1 cellular context compared by ENCODE assay signal in the genomic region with DNA sequence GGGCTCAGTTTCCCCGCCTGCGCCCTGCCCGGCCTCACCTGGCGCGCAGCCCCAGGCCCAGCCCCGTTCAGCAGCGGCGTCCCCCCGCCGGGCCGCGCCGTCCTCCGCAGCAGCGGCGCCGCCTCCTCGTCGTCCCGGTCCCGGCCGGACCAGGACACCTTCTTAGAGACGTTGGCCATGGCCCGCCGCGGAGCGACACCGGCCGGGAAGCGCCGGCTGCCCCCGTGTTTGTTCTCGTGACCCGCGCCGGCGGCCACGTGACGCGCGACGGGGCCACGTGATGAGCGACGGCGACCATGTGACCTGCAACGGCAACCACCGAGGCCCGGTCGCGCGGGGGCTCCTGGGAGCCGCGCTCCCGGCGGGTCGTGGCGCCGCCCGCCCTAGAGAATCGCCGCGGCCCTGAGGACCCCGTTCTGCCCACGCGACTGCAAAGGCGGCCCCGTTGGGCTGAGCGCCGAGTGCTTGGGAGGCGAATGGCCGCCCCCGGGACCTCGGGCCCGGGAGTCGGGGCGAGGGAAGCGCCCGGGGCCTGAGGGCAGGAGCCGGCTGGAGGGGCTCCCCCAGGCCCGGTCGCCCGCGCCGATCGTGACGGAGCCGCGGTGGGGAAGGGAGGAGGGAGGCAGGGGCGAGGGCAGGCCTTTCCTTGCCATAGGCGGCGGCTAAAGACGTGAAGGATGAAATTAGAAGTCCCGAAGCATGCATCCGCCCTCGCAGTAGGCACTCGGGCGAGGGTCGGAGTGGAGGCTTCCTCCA.
TF ChIP-seq lines count a peak whose summit lies in the region.

CLCN7 (minus strand) TSS at position 233 of the 756 bp plus-strand sequence; CDS start at position 179, 54 bp downstream.

TF ChIP-seq in HepG2, 621 proteins besides CTCF, POLR2A, EP300 and RAD21 (continued from another document and continues in another):
- peak; percentile 80 for TF ChIP-seq E2F5 (CRISPR knock-in tag; conservative IDR thresholded peaks at IDR 0.05)
- TF ChIP-seq HNF1A (IDR thresholded peaks at IDR 0.05; ENCODE audit: low read depth): no peak
- 0 out of 2 replicates have a peak, but pooled peaks have one; percentile 59 for TF ChIP-seq HNF1A (CRISPR knock-in tag; IDR thresholded peaks at IDR 0.05; ENCODE audit: borderline replicate concordance)
- no peak; the same call in 1 of the 2 replicates for TF ChIP-seq ZNF263 (CRISPR knock-in tag; IDR thresholded peaks at IDR 0.05)
- TF ChIP-seq ATAD3A (CRISPR knock-in tag; IDR thresholded peaks at IDR 0.05): no peak
- TF ChIP-seq SALL2 (CRISPR knock-in tag; IDR thresholded peaks at IDR 0.05): peak; percentile 75
- peak; percentile 80; the same call in 1 of the 2 replicates for TF ChIP-seq ZNF790 (CRISPR knock-in tag; IDR thresholded peaks at IDR 0.05; ENCODE audit: borderline replicate concordance)
- TF ChIP-seq XRCC5 (optimal IDR thresholded peaks at IDR 0.05; ENCODE audit: low read length): peak; percentile 21
- no peak for TF ChIP-seq ZBTB20 (CRISPR knock-in tag; IDR thresholded peaks at IDR 0.05; ENCODE audit: borderline replicate concordance, low read depth)
- TF ChIP-seq GLI4 (CRISPR knock-in tag; IDR thresholded peaks at IDR 0.05; ENCODE audit: borderline replicate concordance): peak; percentile 26; the same call in 1 of the 2 replicates
- peak; percentile 23; the same call in 1 of the 2 replicates for TF ChIP-seq SUZ12 (IDR thresholded peaks at IDR 0.05; ENCODE audit: low read depth, low read length)
- TF ChIP-seq, protein P1, sequence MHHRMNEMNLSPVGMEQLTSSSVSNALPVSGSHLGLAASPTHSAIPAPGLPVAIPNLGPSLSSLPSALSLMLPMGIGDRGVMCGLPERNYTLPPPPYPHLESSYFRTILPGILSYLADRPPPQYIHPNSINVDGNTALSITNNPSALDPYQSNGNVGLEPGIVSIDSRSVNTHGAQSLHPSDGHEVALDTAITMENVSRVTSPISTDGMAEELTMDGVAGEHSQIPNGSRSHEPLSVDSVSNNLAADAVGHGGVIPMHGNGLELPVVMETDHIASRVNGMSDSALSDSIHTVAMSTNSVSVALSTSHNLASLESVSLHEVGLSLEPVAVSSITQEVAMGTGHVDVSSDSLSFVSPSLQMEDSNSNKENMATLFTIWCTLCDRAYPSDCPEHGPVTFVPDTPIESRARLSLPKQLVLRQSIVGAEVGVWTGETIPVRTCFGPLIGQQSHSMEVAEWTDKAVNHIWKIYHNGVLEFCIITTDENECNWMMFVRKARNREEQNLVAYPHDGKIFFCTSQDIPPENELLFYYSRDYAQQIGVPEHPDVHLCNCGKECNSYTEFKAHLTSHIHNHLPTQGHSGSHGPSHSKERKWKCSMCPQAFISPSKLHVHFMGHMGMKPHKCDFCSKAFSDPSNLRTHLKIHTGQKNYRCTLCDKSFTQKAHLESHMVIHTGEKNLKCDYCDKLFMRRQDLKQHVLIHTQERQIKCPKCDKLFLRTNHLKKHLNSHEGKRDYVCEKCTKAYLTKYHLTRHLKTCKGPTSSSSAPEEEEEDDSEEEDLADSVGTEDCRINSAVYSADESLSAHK (CRISPR knock-in tag; IDR thresholded peaks at IDR 0.05; ENCODE audit: borderline replicate concordance): no peak; the same call in 1 of the 2 replicates
- peak; percentile 93; the same call in 1 of the 2 replicates for TF ChIP-seq ZIK1 (CRISPR knock-in tag; IDR thresholded peaks at IDR 0.05; ENCODE audit: borderline replicate concordance, low read depth)
- peak; percentile 86; the same call in 1 of the 2 replicates for TF ChIP-seq ZSCAN20 (CRISPR knock-in tag; IDR thresholded peaks at IDR 0.05; ENCODE audit: borderline replicate concordance)
- TF ChIP-seq TBX2 (CRISPR knock-in tag; IDR thresholded peaks at IDR 0.05; ENCODE audit: borderline replicate concordance): 0 out of 2 replicates have a peak, but pooled peaks have one; percentile 68
- TF ChIP-seq ZBTB1 (CRISPR knock-in tag; IDR thresholded peaks at IDR 0.05; ENCODE audit: borderline replicate concordance): no peak
- TF ChIP-seq FOXO1 (CRISPR knock-in tag; IDR thresholded peaks at IDR 0.05): peak; percentile 38; the same call in 1 of the 2 replicates
- TF ChIP-seq CERS6 (CRISPR knock-in tag; IDR thresholded peaks at IDR 0.05): no peak
- TF ChIP-seq ZNF576 (CRISPR knock-in tag; IDR thresholded peaks at IDR 0.05): no peak; the same call in 1 of the 2 replicates
- peak; percentile 96 for TF ChIP-seq AHR (CRISPR knock-in tag; IDR thresholded peaks at IDR 0.05)
- peak; percentile 57; the same call in 1 of the 2 replicates for TF ChIP-seq SMAD1 (CRISPR knock-in tag; IDR thresholded peaks at IDR 0.05; ENCODE audit: borderline replicate concordance, low read depth)
- no peak for TF ChIP-seq PBX2 (CRISPR knock-in tag; IDR thresholded peaks at IDR 0.05)
- peak; percentile 91 for TF ChIP-seq ARNT2 (CRISPR knock-in tag; IDR thresholded peaks at IDR 0.05; ENCODE audit: low read depth)
- TF ChIP-seq PAF1 (CRISPR knock-in tag; IDR thresholded peaks at IDR 0.05): no peak
- TF ChIP-seq GPN1 (CRISPR knock-in tag; IDR thresholded peaks at IDR 0.05; ENCODE audit: borderline replicate concordance): no peak; the same call in 1 of the 2 replicates
- TF ChIP-seq TBX3 (IDR thresholded peaks at IDR 0.05; ENCODE audit: borderline replicate concordance): no peak
- peak; percentile 95 for TF ChIP-seq YEATS4 (CRISPR knock-in tag; IDR thresholded peaks at IDR 0.05; ENCODE audit: borderline replicate concordance)
- no peak for TF ChIP-seq ZNF234 (CRISPR knock-in tag; conservative IDR thresholded peaks at IDR 0.05)
- peak; percentile 28; the same call in 1 of the 2 replicates for TF ChIP-seq ZNF773 (CRISPR knock-in tag; IDR thresholded peaks at IDR 0.05; ENCODE audit: borderline replicate concordance)
- TF ChIP-seq PHF20 (CRISPR knock-in tag; IDR thresholded peaks at IDR 0.05): peak; percentile 98
- TF ChIP-seq ZNF20 (CRISPR knock-in tag; IDR thresholded peaks at IDR 0.05): no peak
- no peak for TF ChIP-seq ATRX (CRISPR knock-in tag; IDR thresholded peaks at IDR 0.05; ENCODE audit: borderline replicate concordance)
- TF ChIP-seq RFX1 (IDR thresholded peaks at IDR 0.05): no peak
- peak; percentile 55; the same call in 1 of the 2 replicates for TF ChIP-seq ZNF713 (CRISPR knock-in tag; IDR thresholded peaks at IDR 0.05)
- TF ChIP-seq, protein P2, sequence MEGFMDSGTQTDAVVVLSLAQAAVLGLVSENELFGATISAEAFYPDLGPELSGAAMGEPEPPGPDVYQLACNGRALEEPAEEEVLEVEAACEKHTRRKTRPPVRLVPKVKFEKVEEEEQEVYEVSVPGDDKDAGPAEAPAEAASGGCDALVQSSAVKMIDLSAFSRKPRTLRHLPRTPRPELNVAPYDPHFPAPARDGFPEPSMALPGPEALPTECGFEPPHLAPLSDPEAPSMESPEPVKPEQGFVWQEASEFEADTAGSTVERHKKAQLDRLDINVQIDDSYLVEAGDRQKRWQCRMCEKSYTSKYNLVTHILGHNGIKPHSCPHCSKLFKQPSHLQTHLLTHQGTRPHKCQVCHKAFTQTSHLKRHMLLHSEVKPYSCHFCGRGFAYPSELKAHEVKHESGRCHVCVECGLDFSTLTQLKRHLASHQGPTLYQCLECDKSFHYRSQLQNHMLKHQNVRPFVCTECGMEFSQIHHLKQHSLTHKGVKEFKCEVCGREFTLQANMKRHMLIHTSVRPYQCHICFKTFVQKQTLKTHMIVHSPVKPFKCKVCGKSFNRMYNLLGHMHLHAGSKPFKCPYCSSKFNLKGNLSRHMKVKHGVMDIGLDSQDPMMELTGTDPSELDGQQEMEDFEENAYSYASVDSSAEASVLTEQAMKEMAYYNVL (CRISPR knock-in tag; IDR thresholded peaks at IDR 0.05; ENCODE audit: borderline replicate concordance): peak; percentile 35; the same call in 1 of the 2 replicates
- TF ChIP-seq DMAP1 (CRISPR knock-in tag; IDR thresholded peaks at IDR 0.05): peak; percentile 71
- TF ChIP-seq, protein P3, sequence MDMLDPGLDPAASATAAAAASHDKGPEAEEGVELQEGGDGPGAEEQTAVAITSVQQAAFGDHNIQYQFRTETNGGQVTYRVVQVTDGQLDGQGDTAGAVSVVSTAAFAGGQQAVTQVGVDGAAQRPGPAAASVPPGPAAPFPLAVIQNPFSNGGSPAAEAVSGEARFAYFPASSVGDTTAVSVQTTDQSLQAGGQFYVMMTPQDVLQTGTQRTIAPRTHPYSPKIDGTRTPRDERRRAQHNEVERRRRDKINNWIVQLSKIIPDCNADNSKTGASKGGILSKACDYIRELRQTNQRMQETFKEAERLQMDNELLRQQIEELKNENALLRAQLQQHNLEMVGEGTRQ (IDR thresholded peaks at IDR 0.05; ENCODE audit: low read depth, low read length): peak; percentile 99
- TF ChIP-seq, protein P3 (CRISPR knock-in tag; IDR thresholded peaks at IDR 0.05; ENCODE audit: borderline replicate concordance): peak; percentile 90; the same call in 1 of the 2 replicates
- peak; percentile 67 for TF ChIP-seq ZFP91 (CRISPR knock-in tag; IDR thresholded peaks at IDR 0.05; ENCODE audit: borderline replicate concordance)
- TF ChIP-seq SYNCRIP (IDR thresholded peaks at IDR 0.05; ENCODE audit: insufficient read depth, low read depth, low read length): no peak
- peak; percentile 98 for TF ChIP-seq KAT8 (CRISPR knock-in tag; IDR thresholded peaks at IDR 0.05)
- TF ChIP-seq MZF1 (CRISPR knock-in tag; IDR thresholded peaks at IDR 0.05; ENCODE audit: borderline replicate concordance): no peak
- TF ChIP-seq ZBTB38 (CRISPR knock-in tag; IDR thresholded peaks at IDR 0.05): peak; percentile 79; the same call in 1 of the 2 replicates
